Comparison of ENCODE assay signal across 36 cellular contexts in genomic region chr2:180975585-180975984, GRCh38.
"Had no signal": no experiment of that assay in that cellular context is flagged by ENCODE, and none has a peak within 500 bp of the region (broad histone marks: within the 10 kb centered on the region; RNA-seq: fewer than 3 reads in every experiment).

No MANE protein-coding gene starts in this region.

- H3K4me1 ChIP-seq: adrenal gland, breast epithelium had no signal

- H3K27me3 ChIP-seq: adrenal gland, body of pancreas, brain microvascular endothelial cell, breast epithelium had no signal

- H3K36me3 ChIP-seq: adrenal gland, brain microvascular endothelial cell, breast epithelium, WERI-Rb-1 had no signal

- H3K9me3 ChIP-seq: adrenal gland, body of pancreas, breast epithelium had no signal

- H3K27ac ChIP-seq: adrenal gland, body of pancreas, brain microvascular endothelial cell, breast epithelium, WERI-Rb-1 had no signal

- DNase-seq: activated CD4-positive, alpha-beta memory T cell treated with anti-CD3 and anti-CD28 coated beads, Interleukin-2, amount 10 ng/mL, durations not matched to agents 7 days and 5 days; activated CD4-positive, alpha-beta T cell treated with anti-CD3 and anti-CD28 coated beads for 1 hour; activated CD4-positive, alpha-beta T cell treated with anti-CD3 and anti-CD28 coated beads for 36 hours; activated CD4-positive, alpha-beta T cell treated with anti-CD3 and anti-CD28 coated beads for 48 hours; activated CD4-positive, alpha-beta T cell treated with anti-CD3 and anti-CD28 coated beads, Interleukin-2, amount 10 ng/mL, durations not matched to agents 7 days and 5 days; activated CD4-positive, alpha-beta T cell treated with anti-CD3 and anti-CD28 coated beads, Interleukin-2, amount 50 U/mL, for 48 hours; activated CD4-positive, CD25-positive, alpha-beta regulatory T cell; activated CD8-positive, alpha-beta memory T cell treated with anti-CD3 and anti-CD28 coated beads for 24 hours; activated CD8-positive, alpha-beta memory T cell treated with anti-CD3 and anti-CD28 coated beads, Interleukin-2, amount 10 ng/mL, durations not matched to agents 7 days and 5 days; activated CD8-positive, alpha-beta T cell treated with anti-CD3 and anti-CD28 coated beads, Interleukin-2, amount 10 ng/mL, durations not matched to agents 7 days and 5 days; activated effector memory CD4-positive, alpha-beta T cell treated with anti-CD3 and anti-CD28 coated beads, Interleukin-2, amount 50 U/mL, for 16 hours; activated gamma-delta T cell treated with Interleukin-2 at 50 U/mL for 16 hours; activated naive CD4-positive, alpha-beta T cell; activated naive CD4-positive, alpha-beta T cell treated with anti-CD3 and anti-CD28 coated beads for 36 hours; activated naive CD4-positive, alpha-beta T cell treated with anti-CD3 and anti-CD28 coated beads, Interleukin-2, amount 50 U/mL, for 16 hours; activated naive CD8-positive, alpha-beta T cell treated with anti-CD3 and anti-CD28 coated beads for 36 hours; activated T-cell treated with anti-CD3 and anti-CD28 coated beads for 4 hours; activated T-cell treated with anti-CD3 and anti-CD28 coated beads, Interleukin-2, amount 50 U/mL, for 1 hour; activated T-cell treated with anti-CD3 and anti-CD28 coated beads, Interleukin-2, amount 50 U/mL, for 4 hours; activated T-cell treated with anti-CD3 and anti-CD28 coated beads, Interleukin-2, amount 50 U/mL, for 72 hours; adrenal gland; amniotic stem cell; aorta; body of pancreas; brain microvascular endothelial cell; central memory CD4-positive, alpha-beta T cell; T-helper 2 cell; T-helper 9 cell; WERI-Rb-1 had no signal

- FAIRE-seq: astrocyte, colon had no signal

- ATAC-seq: activated CD4-positive, alpha-beta T cell treated with anti-CD3 and anti-CD28 coated beads for 36 hours; activated CD4-positive, CD25-positive, alpha-beta regulatory T cell treated with anti-CD3 and anti-CD28 coated beads, Interleukin-2, amount 50 U/mL, for 24 hours; activated CD8-positive, alpha-beta memory T cell treated with anti-CD3 and anti-CD28 coated beads, Interleukin-2, amount 10 ng/mL, durations not matched to agents 7 days and 5 days; activated CD8-positive, alpha-beta T cell treated with anti-CD3 and anti-CD28 coated beads, Interleukin-2, amount 10 ng/mL, durations not matched to agents 7 days and 5 days; activated naive CD4-positive, alpha-beta T cell treated with anti-CD3 and anti-CD28 coated beads, Interleukin-2, amount 50 U/mL, for 72 hours; activated T-cell treated with anti-CD3 and anti-CD28 coated beads, Interleukin-2, amount 50 U/mL, for 4 hours; activated T-cell treated with anti-CD3 and anti-CD28 coated beads, Interleukin-2, amount 50 U/mL, for 72 hours; activated T-helper 17 cell treated with anti-CD3 and anti-CD28 coated beads, Interleukin-2, amount 50 U/mL, for 72 hours; body of pancreas; WTC11 had no signal

- H3K4me3 ChIP-seq: adrenal gland, body of pancreas, breast epithelium had no signal
